20 cellular contexts compared by ENCODE assay signal in genomic region chr3:161275919-161276318, GRCh38.
DNase-seq lines count a peak whose midpoint lies in the region; ATAC-seq lines count a peak whose summit lies in the region.
"Had no signal": no experiment of that assay in that cellular context is flagged by ENCODE, and none has a peak within 500 bp of the region (broad histone marks: within the 10 kb centered on the region; RNA-seq: fewer than 3 reads in every experiment).

No MANE protein-coding gene starts in this region.

- H3K27ac ChIP-seq in epithelial cell of prostate, result peak overlapping the region; percentile 50
- H3K27ac ChIP-seq: BLaER1 treated with 17β-estradiol and CSF1 and Interleukin-3, amounts not matched to agents 10 nM and 100 nM; KMS-11; neutrophil; right atrium auricular region had no signal

- peak; percentile 66 for DNase-seq in COLO668 (lab: John Stamatoyannopoulos, UW; ENCODE audit: unreplicated experiment)
- peak; percentile 50 for DNase-seq in NCI-H1417 treated with DMSO at 0.1 percent for 48 hours (lab: John Stamatoyannopoulos, UW)
- peak; percentile 70 for DNase-seq in NCI-H510A (lab: John Stamatoyannopoulos, UW)
- peak; percentile 59 for DNase-seq in epithelial cell of prostate (ENCODE audit: low read depth, low spot score)
- DNase-seq in AG20443 (ENCODE audit: low spot score), result no peak
- no peak for DNase-seq in NCI-H1694 treated with DMSO at 0.1 percent for 48 hours (lab: John Stamatoyannopoulos, UW)
- DNase-seq: activated CD4-positive, CD25-positive, alpha-beta regulatory T cell; DND-41; effector CD8-positive, alpha-beta T cell; GOT3; NCI-H2029 treated with DMSO at 0.1 percent for 48 hours; stimulated activated naive CD8-positive, alpha-beta T cell treated with anti-CD3 and anti-CD28 coated beads, Interleukin-15, Interleukin-2, amounts not matched to agents 100 U/mL and 50 U/mL, for 24 hours; T-helper 17 cell had no signal

- ATAC-seq in GM21381 (IDR thresholded peaks at IDR 0.05; ENCODE audit: unreplicated experiment), result no peak
- no peak for ATAC-seq in HG02623 (IDR thresholded peaks at IDR 0.05; ENCODE audit: unreplicated experiment)
- ATAC-seq: activated T-helper 17 cell treated with anti-CD3 and anti-CD28 coated beads, Interleukin-2, amount 50 U/mL, for 72 hours; stimulated activated naive CD8-positive, alpha-beta T cell treated with anti-CD3 and anti-CD28 coated beads, Interleukin-15, Interleukin-2, amounts not matched to agents 100 U/mL and 50 U/mL, for 24 hours; T-helper 17 cell had no signal

Comparison
In these comparisons a context has a peak if more than half of its experiments do, and no peak if none do; other contexts are left out.
1. DNase-seq: peak in COLO668 (single experiment), NCI-H1417 treated with DMSO at 0.1 percent for 48 hours (single experiment), NCI-H510A (single experiment) and epithelial cell of prostate (single experiment); none in AG20443 (single experiment) and NCI-H1694 treated with DMSO at 0.1 percent for 48 hours (single experiment).